In genomic region chr7:124768525-124768924, GRCh38 we compare ENCODE assay signal across 4 cellular contexts.
"Had no signal": no experiment of that assay in that cellular context is flagged by ENCODE, and none has a peak within 500 bp of the region (broad histone marks: within the 10 kb centered on the region; RNA-seq: fewer than 3 reads in every experiment).

No MANE protein-coding gene starts in this region.

- DNase-seq: H9, HCEC 1CT, IMR-90, KG1 had no signal
